In genomic region chr10:104337527-104337984, GRCh38 we compare ENCODE assay signal across 8 cellular contexts. TPM values are rescaled to one million over a fixed set of nuclear protein-coding genes. Genes with fewer than 3 reads are reported as not detected.
A peak's percentile ranks its signal among the peaks of the same experiment; 100 is the strongest.
DNase-seq lines count a peak whose midpoint lies in the region; ATAC-seq and TF ChIP-seq lines count a peak whose summit lies in the region.

No MANE protein-coding gene starts in this region.

- peak overlapping the region; percentile 94 for H3K9ac ChIP-seq in HUES6 (ENCODE audit: low read length)

- peak overlapping the region; percentile 86 for H3K4me3 Mint-ChIP-seq in activated CD8-positive, alpha-beta T cell treated with anti-CD3 and anti-CD28 coated beads for 36 hours

- no peaks in the 10 kb centered on the region for H3K27me3 ChIP-seq in HUES6 (ENCODE audit: control insufficient read depth, insufficient read depth, low read length)
- no peaks in the 10 kb centered on the region for H3K27me3 ChIP-seq in psoas muscle (ENCODE audit: insufficient read depth in 3 of 3, low read length in 2 of 3)

- peaks cover 61% of the 10 kb centered on the region for H3K4me1 ChIP-seq in HUES6 (ENCODE audit: control insufficient read depth, insufficient read depth, low read length)
- peaks cover 51% of the 10 kb centered on the region for H3K4me1 ChIP-seq in psoas muscle

- H3K27ac Mint-ChIP-seq in activated CD8-positive, alpha-beta T cell treated with anti-CD3 and anti-CD28 coated beads for 36 hours: peak overlapping the region; percentile 100

- POLR2A ChIA-PET in activated CD8-positive, alpha-beta T cell treated with anti-CD3 and anti-CD28 coated beads for 36 hours (lab: Charles Lee): interaction anchor here (0.7 to 6.1 kb wide), 16 partner anchors 8 to 83 kb away, joined by 3 to 30 read pairs (median 8); partner anchors contain the start of genes CFAP58, GSTO1 and GSTO2

- 3 to 5% (median 4%) methylated on average over 22 of the region's 22 CpGs for WGBS in psoas muscle, 3 donors

- peak; percentile 47 for ATAC-seq in GM21526 (IDR thresholded peaks at IDR 0.05; ENCODE audit: low FRiP score, unreplicated experiment)
- peak; percentile 31 for ATAC-seq in activated CD8-positive, alpha-beta T cell treated with anti-CD3 and anti-CD28 coated beads for 36 hours
- peak; percentile 28 to 49 (median 41) for ATAC-seq in psoas muscle

- TF ChIP-seq CTCF in activated CD8-positive, alpha-beta T cell treated with anti-CD3 and anti-CD28 coated beads for 36 hours (IDR thresholded peaks at IDR 0.05): no peak
- TF ChIP-seq CTCF in psoas muscle (IDR thresholded peaks at IDR 0.05): no peak

- peaks cover 25% of the 10 kb centered on the region for H3K36me3 Mint-ChIP-seq in activated CD8-positive, alpha-beta T cell treated with anti-CD3 and anti-CD28 coated beads for 36 hours (ENCODE audit: low read depth)

- H3K27me3 Mint-ChIP-seq in activated CD8-positive, alpha-beta T cell treated with anti-CD3 and anti-CD28 coated beads for 36 hours: no peaks in the 10 kb centered on the region

- no peaks in the 10 kb centered on the region for H3K36me3 ChIP-seq in HUES6 (ENCODE audit: control insufficient read depth, insufficient read depth, low read length)
- peaks cover 0 to 3% of the 10 kb centered on the region in 2 donors for H3K36me3 ChIP-seq in psoas muscle (ENCODE audit: insufficient read depth in 1 of 2, low read depth in 1 of 2)

- intact Hi-C loops in activated CD8-positive, alpha-beta T cell treated with anti-CD3 and anti-CD28 coated beads for 36 hours (cut with micrococcal nuclease): no loop called here
- intact Hi-C loops in cardiac septum (cut with DNase I): loop anchor here (10.0 kb wide), 1 partner anchor 423 kb away; the partner anchor contains the start of gene STN1
- intact Hi-C loops in psoas muscle (cut with DNase I): no loop called here

- DNase-seq in GM03348 (ENCODE audit: low spot score) (peak; percentile 19), cardiac septum (ENCODE audit: low spot score) (peak; percentile 84), psoas muscle (no peak), NCI-H1105 (lab: John Stamatoyannopoulos, UW) (no peak), NCI-H128 (lab: John Stamatoyannopoulos, UW; ENCODE audit: unreplicated experiment) (no peak)
- no peak for DNase-seq in activated CD8-positive, alpha-beta T cell treated with anti-CD3 and anti-CD28 coated beads for 36 hours

- H3K9me3 ChIP-seq in HUES6 (ENCODE audit: control insufficient read depth, insufficient read depth, low read depth, low read length): no peaks in the 10 kb centered on the region
- H3K9me3 ChIP-seq in psoas muscle: no peaks in the 10 kb centered on the region

- H3K9me3 Mint-ChIP-seq in activated CD8-positive, alpha-beta T cell treated with anti-CD3 and anti-CD28 coated beads for 36 hours: no peaks in the 10 kb centered on the region

- CTCF ChIA-PET in activated CD8-positive, alpha-beta T cell treated with anti-CD3 and anti-CD28 coated beads for 36 hours (lab: Charles Lee): interaction anchor here (1.1 to 3.0 kb wide), 11 partner anchors 8 to 77 kb away, joined by 3 to 35 read pairs (median 5); no protein-coding TSS in a partner anchor

- peak overlapping the region; percentile 95 for H3K27ac ChIP-seq in HUES6 (ENCODE audit: low read depth, low read length)
- peak overlapping the region; percentile 97 for H3K27ac ChIP-seq in psoas muscle

- H3K4me3 ChIP-seq in HUES6 (ENCODE audit: low read depth, low read length): peak overlapping the region; percentile 82
- peak overlapping the region; percentile 89 for H3K4me3 ChIP-seq in psoas muscle

- H3K4me1 Mint-ChIP-seq in activated CD8-positive, alpha-beta T cell treated with anti-CD3 and anti-CD28 coated beads for 36 hours (ENCODE audit: low read depth): peaks cover 51% of the 10 kb centered on the region

RNA-seq across cellular contexts. Expression of gene ITPRIP, which starts 0.7 kb away (rescaled TPM):
- total RNA-seq in activated CD8-positive, alpha-beta T cell treated with anti-CD3 and anti-CD28 coated beads for 36 hours: 10 to 100 TPM; 18.3 to 18.9 TPM
- total RNA-seq in cardiac septum (25.4 TPM), psoas muscle (10 to 100 TPM in 1 of 4 donors, 1 to 10 TPM in 3; 7.2 to 25.6 (median 8.6) TPM)
- polyA plus RNA-seq in psoas muscle: 100 to 1,000 TPM in 1 of 3 donors, 10 to 100 TPM in 1, 1 to 10 TPM in 1; 6.2 to 118 (median 12.3) TPM

RNA-seq across cellular contexts. Expression of gene CFAP58, which starts 16.1 kb away (rescaled TPM):
- total RNA-seq in activated CD8-positive, alpha-beta T cell treated with anti-CD3 and anti-CD28 coated beads for 36 hours: under 1 TPM; 0.27 to 0.38 TPM
- total RNA-seq in cardiac septum: 2.7 TPM
- under 1 TPM; 0.21 to 0.74 (median 0.56) TPM for total RNA-seq in psoas muscle
- polyA plus RNA-seq in psoas muscle: 1 to 10 TPM in 1 of 3 donors, under 1 TPM in 2; 0.04 to 1.4 (median 0.07) TPM

Comparison
In these comparisons a context has a peak if more than half of its experiments do, and no peak if none do; other contexts are left out.
1. DNase-seq: peak in GM03348 (single experiment) and cardiac septum (single experiment); none in activated CD8-positive, alpha-beta T cell treated with anti-CD3 and anti-CD28 coated beads for 36 hours (single experiment), psoas muscle (0 of 2), NCI-H1105 (single experiment) and NCI-H128 (single experiment).
2. Peak in every context shown above with its lines, with median percentiles within 50 percentile points of each other: ATAC-seq.